Comparison of ENCODE assay signal across 22 cellular contexts in genomic region chr5:111738118-111738517, GRCh38. TPM values are rescaled to one million over a fixed set of nuclear protein-coding genes. Genes with fewer than 3 reads are reported as not detected.
DNase-seq lines count a peak whose midpoint lies in the region; ATAC-seq and TF ChIP-seq lines count a peak whose summit lies in the region.
"Had no signal": no experiment of that assay in that cellular context is flagged by ENCODE, and none has a peak within 500 bp of the region (broad histone marks: within the 10 kb centered on the region; RNA-seq: fewer than 3 reads in every experiment).

No MANE protein-coding gene starts in this region.

- no peaks in the 10 kb centered on the region for H3K9me2 ChIP-seq in GM23248 (ENCODE audit: insufficient read depth)

- no peak overlapping the region for H2AFZ ChIP-seq in GM23248

- H3K4me1 Mint-ChIP-seq in progenitor cell of endocrine pancreas (ENCODE audit: low read depth): peaks cover 37% of the 10 kb centered on the region

- H3K4me1 ChIP-seq in GM23248 (ENCODE audit: insufficient read depth) (peaks cover 98% of the 10 kb centered on the region), SJSA1 (replicated peaks) (peaks cover 46% of the 10 kb centered on the region), prostate gland (replicated peaks) (peaks cover under 1% of the 10 kb centered on the region)

- H3K9me3 ChIP-seq in GM23248 (ENCODE audit: low read depth) (no peaks in the 10 kb centered on the region), SJSA1 (replicated peaks) (no peaks in the 10 kb centered on the region), prostate gland (no peaks in the 10 kb centered on the region)
- H3K9me3 ChIP-seq: thoracic aorta had no signal

- no peaks in the 10 kb centered on the region for H4K20me1 ChIP-seq in GM23248 (ENCODE audit: insufficient read depth)

- peaks cover 98% of the 10 kb centered on the region for H3K79me2 ChIP-seq in GM23248 (ENCODE audit: insufficient read depth)

- DNase-seq in GM23248: no peak
- no peak for DNase-seq in SJSA1 (ENCODE audit: low read depth in 1 of 2, low spot score in 2 of 2)
- DNase-seq in kidney tubule cell (ENCODE audit: low spot score): peak; percentile 47
- DNase-seq in progenitor cell of endocrine pancreas (ENCODE audit: low spot score, unreplicated experiment): no peak
- no peak for DNase-seq in hippocampal formation (lab: John Stamatoyannopoulos, UW)
- no peak for DNase-seq in stimulated activated CD4-positive, alpha-beta T cell treated with anti-CD3 and anti-CD28 coated beads, Interleukin-1b, Interleukin-23, amount 100 ng/mL, for 48 hours
- no peak for DNase-seq in prostate gland (ENCODE audit: low spot score)
- DNase-seq: activated CD4-positive, alpha-beta T cell treated with anti-CD3 and anti-CD28 coated beads, Interleukin-2, amount 10 ng/mL, durations not matched to agents 24 days and 14 days; activated naive CD4-positive, alpha-beta T cell treated with anti-CD3 and anti-CD28 coated beads for 36 hours; C1 segment of cervical spinal cord; Calu3; cortex of kidney; kidney; NCI-H1092 treated with DMSO at 0.1 percent for 48 hours; NCI-H187 treated with DMSO at 0.1 percent for 48 hours; NCI-H69; RPMI8226; stimulated activated CD4-positive, alpha-beta T cell treated with anti-CD3 and anti-CD28 coated beads, Interleukin-4, amount 100 ng/mL, for 24 hours; stimulated activated naive CD4-positive, alpha-beta T cell had no signal

- no peak overlapping the region for H3K4me3 Mint-ChIP-seq in progenitor cell of endocrine pancreas (ENCODE audit: low read depth)
- H3K4me3 Mint-ChIP-seq: activated CD4-positive, alpha-beta T cell treated with anti-CD3 and anti-CD28 coated beads, Interleukin-2, amount 10 ng/mL, durations not matched to agents 24 days and 14 days; activated naive CD4-positive, alpha-beta T cell treated with anti-CD3 and anti-CD28 coated beads for 36 hours had no signal

- no peak for TF ChIP-seq POLR2A in prostate gland (IDR thresholded peaks at IDR 0.05)

- no peaks in the 10 kb centered on the region for H3K27me3 ChIP-seq in GM23248 (replicated peaks; ENCODE audit: insufficient read depth)
- H3K27me3 ChIP-seq in SJSA1 (replicated peaks): no peaks in the 10 kb centered on the region
- H3K27me3 ChIP-seq in prostate gland (replicated peaks; ENCODE audit: insufficient read depth): no peaks in the 10 kb centered on the region

- in situ Hi-C loops in GM23248 (cut with MboI): no loop called here

- no peaks in the 10 kb centered on the region for H3K9me3 Mint-ChIP-seq in progenitor cell of endocrine pancreas (ENCODE audit: low read depth)
- H3K9me3 Mint-ChIP-seq: activated CD4-positive, alpha-beta T cell treated with anti-CD3 and anti-CD28 coated beads, Interleukin-2, amount 10 ng/mL, durations not matched to agents 24 days and 14 days; activated naive CD4-positive, alpha-beta T cell treated with anti-CD3 and anti-CD28 coated beads for 36 hours had no signal

- WGBS in GM23248 (ENCODE audit: low coverage in 1 of 2, low lambda C conversion rate in 2 of 2, missing lambda C conversion rate in 2 of 2), 2 experiments: 61% methylated on average over 5 of the region's 5 CpGs
- WGBS in prostate gland: 73% methylated on average over 5 of the region's 5 CpGs

- H3K27me3 Mint-ChIP-seq in progenitor cell of endocrine pancreas: no peaks in the 10 kb centered on the region
- H3K27me3 Mint-ChIP-seq: activated CD4-positive, alpha-beta T cell treated with anti-CD3 and anti-CD28 coated beads, Interleukin-2, amount 10 ng/mL, durations not matched to agents 24 days and 14 days had no signal

- H3K27ac Mint-ChIP-seq in progenitor cell of endocrine pancreas: peak overlapping the region; percentile 3
- H3K27ac Mint-ChIP-seq: activated CD4-positive, alpha-beta T cell treated with anti-CD3 and anti-CD28 coated beads, Interleukin-2, amount 10 ng/mL, durations not matched to agents 24 days and 14 days; activated naive CD4-positive, alpha-beta T cell treated with anti-CD3 and anti-CD28 coated beads for 36 hours had no signal

- peaks cover 27% of the 10 kb centered on the region for H3K36me3 Mint-ChIP-seq in progenitor cell of endocrine pancreas (ENCODE audit: insufficient read depth)

- intact Hi-C loops in prostate gland (cut with DNase I): no loop called here

- ATAC-seq in GM21423 (IDR thresholded peaks at IDR 0.05; ENCODE audit: unreplicated experiment): no peak

- H3K27ac ChIP-seq in GM23248: peak overlapping the region; percentile 93
- H3K27ac ChIP-seq in SJSA1: peak overlapping the region; percentile 15; the same call in 1 of the 2 replicates
- H3K27ac ChIP-seq in prostate gland: no peak overlapping the region
- H3K27ac ChIP-seq: HL-60 had no signal

- peak overlapping the region; percentile 24; the same call in 1 of the 2 replicates for H3K9ac ChIP-seq in GM23248

- H3K36me3 ChIP-seq in GM23248 (ENCODE audit: low read depth) (peaks cover 61% of the 10 kb centered on the region), SJSA1 (peaks cover 8% of the 10 kb centered on the region; the same call in 1 of the 2 replicates), prostate gland (no peaks in the 10 kb centered on the region)
- H3K36me3 ChIP-seq: thoracic aorta had no signal

- H3F3A ChIP-seq in GM23248 (ENCODE audit: insufficient read depth): peaks cover 97% of the 10 kb centered on the region

- peak overlapping the region; percentile 99 for H3K4me2 ChIP-seq in GM23248 (ENCODE audit: unreplicated experiment)

- peak overlapping the region; percentile 8 for H3K4me3 ChIP-seq in GM23248
- no peak overlapping the region for H3K4me3 ChIP-seq in SJSA1
- no peak overlapping the region for H3K4me3 ChIP-seq in prostate gland
- H3K4me3 ChIP-seq: thoracic aorta had no signal

- TF ChIP-seq CTCF in progenitor cell of endocrine pancreas (IDR thresholded peaks at IDR 0.05; ENCODE audit: unreplicated experiment): no peak
- TF ChIP-seq CTCF in prostate gland (IDR thresholded peaks at IDR 0.05): no peak

RNA-seq across cellular contexts. Expression of gene NREP, which starts 18.9 kb away (rescaled TPM):
- total RNA-seq in GM23248 (2014; rRNA removed; shearing (Covaris generic)): 1,282 and 1,485 TPM in 2 replicates
- polyA plus RNA-seq in GM23248 (2016; fragmentation: Nextera tagmentation; extraction: Ambion mirVana): 1,378 and 1,415 TPM in 2 replicates
- total RNA-seq in SJSA1 (2014; rRNA removed; shearing (Covaris generic)): 51.5 and 69.3 TPM in 2 replicates
- total RNA-seq in progenitor cell of endocrine pancreas (414 and 460 TPM in 2 replicates), prostate gland (10 to 100 TPM in 1 of 2 donors, 1 to 10 TPM in 1; 7.6 to 28.2 TPM)

Comparison
In these comparisons a context has a peak if more than half of its experiments do, and no peak if none do; other contexts are left out.
1. H3K27ac ChIP-seq: peak in GM23248 (single experiment) and SJSA1 (single experiment); none in prostate gland (0 of 2).